8 cellular contexts compared by ENCODE assay signal in genomic region chr19:10402441-10403038, GRCh38. TPM values are rescaled to one million over a fixed set of nuclear protein-coding genes. Genes with fewer than 3 reads are reported as not detected.
DNase-seq lines count a peak whose midpoint lies in the region.

No MANE protein-coding gene starts in this region.

- no peaks in the 10 kb centered on the region for H3K9me3 ChIP-seq in adipocyte (ENCODE audit: control insufficient read depth, low read length)

- H3K4me3 ChIP-seq in adipocyte (ENCODE audit: low read length), result peak overlapping the region; percentile 95

- H3K27ac Mint-ChIP-seq in immature natural killer cell, result peak overlapping the region; percentile 85 to 98 (median 98)

- peaks cover 35% of the 10 kb centered on the region for H3K4me1 ChIP-seq in adipocyte (ENCODE audit: control insufficient read depth, insufficient read depth, low read length)

- peak overlapping the region; percentile 93 for H3K9ac ChIP-seq in adipocyte (ENCODE audit: low read length)

- H3K4me1 Mint-ChIP-seq in immature natural killer cell, result peaks cover 73 to 78% of the 10 kb centered on the region in 2 donors

- DNase-seq in AG08395 (ENCODE audit: low spot score), result peak; percentile 47
- DNase-seq in HS-5 (ENCODE audit: low read depth), result peak; percentile 30
- peak; percentile 70 for DNase-seq in adipocyte (ENCODE audit: low read depth)
- no peak for DNase-seq in immature natural killer cell
- peak in 1 of 49 donors; percentile 3 for DNase-seq in substantia nigra (lab: John Stamatoyannopoulos, UW)
- no peak for DNase-seq in SHP77 treated with DMSO at 0.1 percent for 48 hours (lab: John Stamatoyannopoulos, UW)
- DNase-seq in nucleus accumbens (lab: John Stamatoyannopoulos, UW), result no peak
- no peak for DNase-seq in NCI-H1436 (lab: John Stamatoyannopoulos, UW)

- H3K9me3 Mint-ChIP-seq in immature natural killer cell, result no peaks in the 10 kb centered on the region

- H3K36me3 ChIP-seq in adipocyte (ENCODE audit: control insufficient read depth, insufficient read depth, low read length, severe bottlenecking), result peaks cover 11% of the 10 kb centered on the region

- H3K27me3 ChIP-seq in adipocyte (replicated peaks; ENCODE audit: control insufficient read depth, insufficient read depth, low read length), result peaks cover 3% of the 10 kb centered on the region

- H3K27ac ChIP-seq in substantia nigra (ENCODE audit: low read depth, low read length, poor library complexity, severe bottlenecking), result peak overlapping the region; percentile 74

- H3K27me3 Mint-ChIP-seq in immature natural killer cell (ENCODE audit: low read depth in 3 of 3), result peaks cover 16 to 26% (median 26%) of the 10 kb centered on the region in 3 donors

- H3K36me3 Mint-ChIP-seq in immature natural killer cell, result no peaks in the 10 kb centered on the region

- H3K4me3 Mint-ChIP-seq in immature natural killer cell, result peak overlapping the region; percentile 93 to 97 (median 95)

RNA-seq across cellular contexts. Expression of gene CDC37, which starts 0.8 kb away (rescaled TPM):
- 100 to 1,000 TPM in 1 of 3 donors, 10 to 100 TPM in 2; 46.5 to 100 (median 62.7) TPM for polyA plus RNA-seq in immature natural killer cell

RNA-seq across cellular contexts. Expression of gene PDE4A, which starts 17.8 kb away (rescaled TPM):
- polyA plus RNA-seq in immature natural killer cell, result 10 to 100 TPM; 10.4 to 22.6 (median 11.1) TPM

RNA-seq across cellular contexts. Expression of gene TYK2, which starts 22.2 kb away (rescaled TPM):
- 100 to 1,000 TPM in 1 of 3 donors, 10 to 100 TPM in 2; 33.6 to 105 (median 40.6) TPM for polyA plus RNA-seq in immature natural killer cell

Comparison
In these comparisons a context has a peak if more than half of its experiments do, and no peak if none do; other contexts are left out.
1. DNase-seq: peak in AG08395 (single experiment), HS-5 (single experiment) and adipocyte (single experiment); none in immature natural killer cell (0 of 3), SHP77 treated with DMSO at 0.1 percent for 48 hours (single experiment), nucleus accumbens (0 of 56) and NCI-H1436 (single experiment).